Comparison of ENCODE assay signal across 8 cellular contexts in the genomic region with DNA sequence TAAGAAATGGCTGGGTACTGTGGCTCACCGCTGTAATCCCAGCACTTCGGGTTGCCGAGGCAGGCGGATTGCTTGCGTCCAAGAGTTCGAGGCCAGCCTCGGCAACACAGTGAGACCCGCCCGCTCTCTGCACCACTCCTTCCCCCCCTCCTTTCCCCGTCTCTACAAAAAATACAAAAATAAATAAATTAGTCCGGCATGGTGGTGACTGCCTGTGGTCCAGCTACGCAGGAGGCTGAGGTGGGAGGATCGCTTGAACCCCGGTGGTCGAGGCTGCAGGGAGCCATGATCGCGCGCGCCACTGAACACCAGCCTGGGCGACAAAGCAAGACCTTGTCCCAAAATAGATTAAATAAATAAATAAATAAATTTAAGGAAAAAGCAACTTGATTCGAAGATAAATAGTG. TPM values are rescaled to one million over a fixed set of nuclear protein-coding genes. Genes with fewer than 3 reads are reported as not detected.
A peak's percentile ranks its signal among the peaks of the same experiment; 100 is the strongest.
DNase-seq lines count a peak whose midpoint lies in the region; ATAC-seq and TF ChIP-seq lines count a peak whose summit lies in the region.

No MANE protein-coding gene starts in this region.

- peaks cover 22% of the 10 kb centered on the region for H3K36me3 Mint-ChIP-seq in brain

- H3K27ac Mint-ChIP-seq in brain: peak overlapping the region in 2 of 5 experiments; percentile 7 to 57

- no peak for TF ChIP-seq CTCF in brain (conservative IDR thresholded peaks at IDR 0.05)

- H3K9ac ChIP-seq in BLaER1 treated with 17β-estradiol and CSF1 and Interleukin-3, amounts not matched to agents 10 nM and 100 nM: peak overlapping the region in 10 of 11 experiments; percentile 43 to 99 (median 98); a peak in 17 of 22 replicates
- H3K9ac ChIP-seq in mucosa of rectum (ENCODE audit: low read depth in 1 of 2, low read length in 2 of 2): peak overlapping the region; percentile 56 to 70

- no peaks in the 10 kb centered on the region for H3K9me3 Mint-ChIP-seq in brain

- peak overlapping the region; percentile 72 to 100 (median 99); a peak in 16 of 20 replicates for H3K4me3 ChIP-seq in BLaER1 treated with 17β-estradiol and CSF1 and Interleukin-3, amounts not matched to agents 10 nM and 100 nM
- peak overlapping the region; percentile 81 to 98 for H3K4me3 ChIP-seq in mucosa of rectum (ENCODE audit: low read length in 2 of 2)

- ATAC-seq in HG03039 (IDR thresholded peaks at IDR 0.05; ENCODE audit: unreplicated experiment): peak; percentile 8

- peak overlapping the region; percentile 78 to 100 (median 98) for H3K4me3 Mint-ChIP-seq in brain

- H3K4me1 ChIP-seq in BLaER1 treated with 17β-estradiol and CSF1 and Interleukin-3, amounts not matched to agents 10 nM and 100 nM: peaks cover 47 to 62% (median 56%) of the 10 kb centered on the region in 10 experiments
- H3K4me1 ChIP-seq in mucosa of rectum (ENCODE audit: control insufficient read depth in 2 of 2, insufficient read depth in 2 of 2, low read length in 2 of 2): peaks cover 29 to 32% of the 10 kb centered on the region in 2 donors

- H3K4me2 ChIP-seq in BLaER1 treated with 17β-estradiol and CSF1 and Interleukin-3, amounts not matched to agents 10 nM and 100 nM: peak overlapping the region; percentile 41 to 83 (median 66)

- peaks cover 17 to 27% (median 22%) of the 10 kb centered on the region in 11 experiments; a peak in 21 of 22 replicates for H3K36me3 ChIP-seq in BLaER1 treated with 17β-estradiol and CSF1 and Interleukin-3, amounts not matched to agents 10 nM and 100 nM
- H3K36me3 ChIP-seq in mucosa of rectum (ENCODE audit: control insufficient read depth in 2 of 2, insufficient read depth in 2 of 2, low read length in 2 of 2): peaks cover 0 to 8% of the 10 kb centered on the region in 2 donors

- peak overlapping the region; percentile 55 to 99 (median 97) for H3K27ac ChIP-seq in BLaER1 treated with 17β-estradiol and CSF1 and Interleukin-3, amounts not matched to agents 10 nM and 100 nM
- peak overlapping the region; percentile 32 to 37 for H3K27ac ChIP-seq in mucosa of rectum (ENCODE audit: low read depth in 2 of 2, low read length in 2 of 2)

- no peaks in the 10 kb centered on the region for H3K27me3 ChIP-seq in BLaER1 treated with 17β-estradiol and CSF1 and Interleukin-3, amounts not matched to agents 10 nM and 100 nM
- H3K27me3 ChIP-seq in mucosa of rectum (ENCODE audit: control insufficient read depth in 2 of 2, insufficient read depth in 2 of 2, low read length in 2 of 2): no peaks in the 10 kb centered on the region

- H3K27me3 Mint-ChIP-seq in brain: peaks cover 3% of the 10 kb centered on the region

- peaks cover 0 to 7% (median 0%) of the 10 kb centered on the region in 11 experiments; a peak in 3 of 22 replicates for H3K9me3 ChIP-seq in BLaER1 treated with 17β-estradiol and CSF1 and Interleukin-3, amounts not matched to agents 10 nM and 100 nM (replicated peaks in 1 of 11)
- H3K9me3 ChIP-seq in mucosa of rectum (ENCODE audit: control insufficient read depth in 2 of 2, low read length in 2 of 2): no peaks in the 10 kb centered on the region

- H3K4me1 Mint-ChIP-seq in brain: peaks cover 43% of the 10 kb centered on the region

- peaks cover 37 to 44% (median 40%) of the 10 kb centered on the region in 11 experiments; a peak in 21 of 22 replicates for H4K20me1 ChIP-seq in BLaER1 treated with 17β-estradiol and CSF1 and Interleukin-3, amounts not matched to agents 10 nM and 100 nM

- DNase-seq in stimulated activated CD4-positive, alpha-beta T cell treated with anti-CD3 and anti-CD28 coated beads, Interleukin-4, amount 100 ng/mL, for 24 hours: no peak
- DNase-seq in amygdala (lab: John Stamatoyannopoulos, UW): no peak
- DNase-seq in NCI-H2029 (lab: John Stamatoyannopoulos, UW): no peak
- DNase-seq in GM19240 (ENCODE audit: insufficient read length, low spot score): no peak

RNA-seq across cellular contexts. Expression of gene RNF114, which starts 0.4 kb away (rescaled TPM):
- 82.0 TPM for polyA plus RNA-seq in brain (ENCODE audit: insufficient read depth, low read depth, low replicate concordance)

RNA-seq across cellular contexts. Expression of gene SPATA2, which starts 20.4 kb away (rescaled TPM):
- polyA plus RNA-seq in brain (ENCODE audit: insufficient read depth, low read depth, low replicate concordance): 16.6 TPM

RNA-seq across cellular contexts. Expression of gene SNAI1, which starts 47.0 kb away (rescaled TPM):
- 6.0 TPM for polyA plus RNA-seq in brain (ENCODE audit: insufficient read depth, low read depth, low replicate concordance)
